ENCODE assay signal across 30 cellular contexts in genomic region chr7:116730097-116731018, GRCh38. TPM values are rescaled to one million over a fixed set of nuclear protein-coding genes. Genes with fewer than 3 reads are reported as not detected.
A peak's percentile ranks its signal among the peaks of the same experiment; 100 is the strongest.
DNase-seq lines count a peak whose midpoint lies in the region; ATAC-seq, FAIRE-seq and TF ChIP-seq lines count a peak whose summit lies in the region.
"Had no signal": no experiment of that assay in that cellular context is flagged by ENCODE, and none has a peak within 500 bp of the region (broad histone marks: within the 10 kb centered on the region; RNA-seq: fewer than 3 reads in every experiment).

No MANE protein-coding gene starts in this region.

- peak; percentile 81 for DNase-seq in NCI-H2029 treated with DMSO at 0.1 percent for 48 hours (lab: John Stamatoyannopoulos, UW)
- no peak for DNase-seq in kidney
- peak; percentile 41 for DNase-seq in renal cortical epithelial cell (ENCODE audit: low read depth)
- DNase-seq in activated CD8-positive, alpha-beta memory T cell treated with anti-CD3 and anti-CD28 coated beads, Interleukin-2, amount 10 ng/mL, durations not matched to agents 7 days and 5 days = no peak
- no peak for DNase-seq in AG20443 (ENCODE audit: low spot score)
- DNase-seq: activated CD4-positive, alpha-beta memory T cell treated with anti-CD3 and anti-CD28 coated beads for 36 hours; activated CD8-positive, alpha-beta memory T cell treated with anti-CD3 and anti-CD28 coated beads, Interleukin-2, amount 50 U/mL, for 4 hours; activated naive CD4-positive, alpha-beta T cell treated with anti-CD3 and anti-CD28 coated beads, Interleukin-2, amount 10 ng/mL, durations not matched to agents 7 days and 5 days; amniotic stem cell; foreskin fibroblast; NCI-H1092; NCI-H1694; NCI-H526; nephron progenitor cell; NK-92 treated with Interleukin-12 subunit alpha and Interleukin-12 subunit beta, amount 100 ng/mL, for 24 hours; retina; SK-N-SH; stimulated activated naive B cell treated with anti-CD40 and anti-IgM and Interleukin-4, amounts not matched to agents 10 μg/mL and 1 μg/mL and 100 μg/mL, for 72 hours; T-helper 17 cell; upper lobe of right lung had no signal

- H3K4me1 Mint-ChIP-seq in activated CD8-positive, alpha-beta memory T cell treated with anti-CD3 and anti-CD28 coated beads, Interleukin-2, amount 10 ng/mL, durations not matched to agents 7 days and 5 days = no peaks in the 10 kb centered on the region
- H3K4me1 Mint-ChIP-seq: activated naive CD4-positive, alpha-beta T cell treated with anti-CD3 and anti-CD28 coated beads, Interleukin-2, amount 10 ng/mL, durations not matched to agents 7 days and 5 days; T-helper 17 cell had no signal

- H3K27me3 Mint-ChIP-seq in activated CD8-positive, alpha-beta memory T cell treated with anti-CD3 and anti-CD28 coated beads, Interleukin-2, amount 10 ng/mL, durations not matched to agents 7 days and 5 days = peaks cover 11% of the 10 kb centered on the region
- H3K27me3 Mint-ChIP-seq: activated naive CD4-positive, alpha-beta T cell treated with anti-CD3 and anti-CD28 coated beads, Interleukin-2, amount 10 ng/mL, durations not matched to agents 7 days and 5 days; brain had no signal

- CTCF ChIA-PET in HEK293 (lab: Yijun Ruan, JAX) = interaction anchor here (0.6 kb wide), 5 partner anchors 43 to 862 kb away, joined by 3 to 5 read pairs (median 3); no protein-coding TSS in a partner anchor
- CTCF ChIA-PET in activated CD8-positive, alpha-beta memory T cell treated with anti-CD3 and anti-CD28 coated beads, Interleukin-2, amount 10 ng/mL, durations not matched to agents 7 days and 5 days (lab: Charles Lee) = interaction anchor here (1.4 kb wide), 1 partner anchor 8 kb away, joined by 3 read pairs; no protein-coding TSS in a partner anchor

- H3K27ac Mint-ChIP-seq in activated CD8-positive, alpha-beta memory T cell treated with anti-CD3 and anti-CD28 coated beads, Interleukin-2, amount 10 ng/mL, durations not matched to agents 7 days and 5 days = no peak overlapping the region
- H3K27ac Mint-ChIP-seq: activated CD4-positive, alpha-beta memory T cell treated with anti-CD3 and anti-CD28 coated beads for 36 hours; activated naive CD4-positive, alpha-beta T cell treated with anti-CD3 and anti-CD28 coated beads, Interleukin-2, amount 10 ng/mL, durations not matched to agents 7 days and 5 days; brain; nephron progenitor cell; stimulated activated naive B cell treated with anti-CD40 and anti-IgM and Interleukin-4, amounts not matched to agents 10 μg/mL and 1 μg/mL and 100 μg/mL, for 72 hours; T-helper 17 cell had no signal

- TF ChIP-seq CTCF in HEK293 (tag by site-specific recombination; IDR thresholded peaks at IDR 0.05) (no peak), kidney (IDR thresholded peaks at IDR 0.05; ENCODE audit: borderline replicate concordance, extremely low read depth, insufficient read depth) (no peak)

- H3K4me3 ChIP-seq in HEK293 (ENCODE audit: low read depth, low read length) (no peak overlapping the region), kidney (ENCODE audit: low read length in 2 of 2) (no peak overlapping the region)
- H3K4me3 ChIP-seq: GM12878, lung, skin epidermis, upper lobe of right lung had no signal

- H3K4me3 Mint-ChIP-seq in activated CD8-positive, alpha-beta memory T cell treated with anti-CD3 and anti-CD28 coated beads, Interleukin-2, amount 10 ng/mL, durations not matched to agents 7 days and 5 days = no peak overlapping the region
- H3K4me3 Mint-ChIP-seq: activated CD4-positive, alpha-beta memory T cell treated with anti-CD3 and anti-CD28 coated beads for 36 hours; activated naive CD4-positive, alpha-beta T cell treated with anti-CD3 and anti-CD28 coated beads, Interleukin-2, amount 10 ng/mL, durations not matched to agents 7 days and 5 days; brain; nephron progenitor cell; stimulated activated naive B cell treated with anti-CD40 and anti-IgM and Interleukin-4, amounts not matched to agents 10 μg/mL and 1 μg/mL and 100 μg/mL, for 72 hours; T-helper 17 cell had no signal

- no peaks in the 10 kb centered on the region for H3K36me3 Mint-ChIP-seq in activated CD8-positive, alpha-beta memory T cell treated with anti-CD3 and anti-CD28 coated beads, Interleukin-2, amount 10 ng/mL, durations not matched to agents 7 days and 5 days
- H3K36me3 Mint-ChIP-seq: activated CD4-positive, alpha-beta memory T cell treated with anti-CD3 and anti-CD28 coated beads for 36 hours; activated naive CD4-positive, alpha-beta T cell treated with anti-CD3 and anti-CD28 coated beads, Interleukin-2, amount 10 ng/mL, durations not matched to agents 7 days and 5 days; brain; stimulated activated naive B cell treated with anti-CD40 and anti-IgM and Interleukin-4, amounts not matched to agents 10 μg/mL and 1 μg/mL and 100 μg/mL, for 72 hours had no signal

- no peak for FAIRE-seq in kidney (lab: Jason Lieb, UNC)
- FAIRE-seq: GM12878, TTC549 had no signal

- H3K9me3 ChIP-seq in HEK293 (ENCODE audit: control insufficient read depth, insufficient read depth, low read depth, low read length) = no peaks in the 10 kb centered on the region
- no peaks in the 10 kb centered on the region for H3K9me3 ChIP-seq in kidney (ENCODE audit: control insufficient read depth in 1 of 2, low read length in 2 of 2)
- H3K9me3 ChIP-seq: SK-N-SH, upper lobe of right lung had no signal

- H3K27ac ChIP-seq in HEK293 (ENCODE audit: extremely low read depth, low read depth, low read length) (no peak overlapping the region), kidney (ENCODE audit: low read depth in 2 of 2, low read length in 2 of 2) (peak overlapping the region; percentile 34 to 39)
- H3K27ac ChIP-seq: skin epidermis, upper lobe of right lung had no signal

- ATAC-seq in activated CD8-positive, alpha-beta memory T cell treated with anti-CD3 and anti-CD28 coated beads, Interleukin-2, amount 10 ng/mL, durations not matched to agents 7 days and 5 days = no peak
- ATAC-seq in HG03469 (IDR thresholded peaks at IDR 0.05; ENCODE audit: unreplicated experiment) = no peak
- ATAC-seq: activated CD4-positive, CD25-positive, alpha-beta regulatory T cell treated with anti-CD3 and anti-CD28 coated beads, Interleukin-2, amount 50 U/mL, for 24 hours; esophagus mucosa; GM12878; Right ventricle myocardium inferior; stimulated activated naive B cell treated with anti-CD40 and anti-IgM and Interleukin-4, amounts not matched to agents 10 μg/mL and 1 μg/mL and 100 μg/mL, for 72 hours; T-helper 17 cell; upper lobe of right lung had no signal

- H3K36me3 ChIP-seq in HEK293 (ENCODE audit: control insufficient read depth in 2 of 2, insufficient read depth in 1 of 2, low read length in 2 of 2) (peaks cover 0 to 28% of the 10 kb centered on the region in 2 experiments; a peak in 1 of 3 replicates), kidney (ENCODE audit: control insufficient read depth in 1 of 2, insufficient read depth in 2 of 2, low read length in 2 of 2) (no peaks in the 10 kb centered on the region)
- H3K36me3 ChIP-seq: upper lobe of right lung had no signal

- intact Hi-C loops in kidney (cut with DNase I) = no loop called here

- H3K9ac ChIP-seq in kidney (ENCODE audit: low read length in 2 of 2) = no peak overlapping the region
- H3K9ac ChIP-seq: SK-N-SH had no signal

- H3K4me1 ChIP-seq in HEK293 (ENCODE audit: control insufficient read depth, insufficient read depth, low read length) (peaks cover 20% of the 10 kb centered on the region), kidney (ENCODE audit: control insufficient read depth in 1 of 2, insufficient read depth in 1 of 2, low read depth in 1 of 2, low read length in 2 of 2) (peaks cover 3 to 19% of the 10 kb centered on the region in 2 donors)

- no peaks in the 10 kb centered on the region for H3K9me3 Mint-ChIP-seq in activated CD8-positive, alpha-beta memory T cell treated with anti-CD3 and anti-CD28 coated beads, Interleukin-2, amount 10 ng/mL, durations not matched to agents 7 days and 5 days (ENCODE audit: low read depth)
- H3K9me3 Mint-ChIP-seq: activated CD4-positive, alpha-beta memory T cell treated with anti-CD3 and anti-CD28 coated beads for 36 hours; activated naive CD4-positive, alpha-beta T cell treated with anti-CD3 and anti-CD28 coated beads, Interleukin-2, amount 10 ng/mL, durations not matched to agents 7 days and 5 days; brain; nephron progenitor cell; stimulated activated naive B cell treated with anti-CD40 and anti-IgM and Interleukin-4, amounts not matched to agents 10 μg/mL and 1 μg/mL and 100 μg/mL, for 72 hours had no signal

- POLR2A ChIA-PET in HEK293 (lab: Yijun Ruan, JAX) = interaction anchor here (1.6 kb wide), 1 partner anchor 14 kb away, joined by 4 read pairs; no protein-coding TSS in a partner anchor

TF ChIP-seq in HEK293, 187 proteins besides CTCF, POLR2A, EP300 and RAD21 (continues in another document):
- peak; percentile 97 for TF ChIP-seq WT1 (tag by site-specific recombination; IDR thresholded peaks at IDR 0.05)
- no peak; the same call in 1 of the 2 replicates for TF ChIP-seq GLI2 (tag by site-specific recombination; IDR thresholded peaks at IDR 0.05; ENCODE audit: borderline replicate concordance, low read depth)
- TF ChIP-seq ZNF140 (tag by site-specific recombination; IDR thresholded peaks at IDR 0.05) = no peak

RNA-seq across cellular contexts. Expression of gene MET, which starts 58.4 kb away (rescaled TPM):
- total RNA-seq in kidney = 225 TPM
- 13.4 TPM for polyA plus RNA-seq in kidney (ENCODE audit: insufficient read depth, low read depth, low replicate concordance)
- 217 and 255 TPM in 2 replicates for total RNA-seq in renal cortical epithelial cell
- under 1 TPM; 0.26 to 0.40 TPM for total RNA-seq in activated CD8-positive, alpha-beta memory T cell treated with anti-CD3 and anti-CD28 coated beads, Interleukin-2, amount 10 ng/mL, durations not matched to agents 7 days and 5 days

Comparison
In these comparisons a context has a peak if more than half of its experiments do, and no peak if none do; other contexts are left out.
1. DNase-seq: peak in NCI-H2029 treated with DMSO at 0.1 percent for 48 hours (single experiment) and renal cortical epithelial cell (single experiment); none in kidney (single experiment), activated CD8-positive, alpha-beta memory T cell treated with anti-CD3 and anti-CD28 coated beads, Interleukin-2, amount 10 ng/mL, durations not matched to agents 7 days and 5 days (single experiment) and AG20443 (single experiment).
2. RNA of gene MET, which starts 58.4 kb away (total RNA-seq): 217 to 255 TPM in renal cortical epithelial cell and 225 TPM in kidney (single experiment); 0.26 to 0.40 TPM in activated CD8-positive, alpha-beta memory T cell treated with anti-CD3 and anti-CD28 coated beads, Interleukin-2, amount 10 ng/mL, durations not matched to agents 7 days and 5 days; every median in the first group is over 100 times any median in the second.